23 cellular contexts compared by ENCODE assay signal in genomic region chr3:111976254-111976653, GRCh38. TPM values are rescaled to one million over a fixed set of nuclear protein-coding genes. Genes with fewer than 3 reads are reported as not detected.
DNase-seq lines count a peak whose midpoint lies in the region; FAIRE-seq and TF ChIP-seq lines count a peak whose summit lies in the region.
"Had no signal": no experiment of that assay in that cellular context is flagged by ENCODE, and none has a peak within 500 bp of the region (broad histone marks: within the 10 kb centered on the region; RNA-seq: fewer than 3 reads in every experiment).

No MANE protein-coding gene starts in this region.

- H3K27ac ChIP-seq in epithelial cell of prostate, result peak overlapping the region; percentile 53
- H3K27ac ChIP-seq: BLaER1, GM23248, SK-N-MC had no signal

- TF ChIP-seq CTCF in D721Med (IDR thresholded peaks at IDR 0.05; ENCODE audit: insufficient read depth, missing control alignments) (no peak), glutamatergic neuron (IDR thresholded peaks at IDR 0.05; ENCODE audit: partially characterized antibody, unreplicated experiment) (no peak)

- CTCF ChIA-PET in activated CD4-positive, alpha-beta memory T cell treated with anti-CD3 and anti-CD28 coated beads, Interleukin-2, amount 10 ng/mL, durations not matched to agents 7 days and 5 days (lab: Charles Lee), result interaction anchor here (1.4 kb wide), 1 partner anchor 8 kb away, joined by 4 read pairs; no protein-coding TSS in a partner anchor

- no peak overlapping the region for H3K27ac Mint-ChIP-seq in activated CD4-positive, alpha-beta memory T cell treated with anti-CD3 and anti-CD28 coated beads, Interleukin-2, amount 10 ng/mL, durations not matched to agents 7 days and 5 days
- H3K27ac Mint-ChIP-seq in glutamatergic neuron (ENCODE audit: unreplicated experiment), result no peak overlapping the region
- H3K27ac Mint-ChIP-seq: CD4-positive, alpha-beta T cell had no signal

- DNase-seq in D721Med (ENCODE audit: insufficient read length, low spot score) (no peak), DMS53 treated with DMSO at 0.1 percent for 48 hours (lab: John Stamatoyannopoulos, UW; ENCODE audit: unreplicated experiment) (peak; percentile 72), NCI-H345 (lab: John Stamatoyannopoulos, UW) (peak; percentile 42), epithelial cell of prostate (ENCODE audit: low read depth, low spot score) (no peak), glutamatergic neuron (no peak), NCI-H2171 treated with DMSO at 0.1 percent for 48 hours (lab: John Stamatoyannopoulos, UW) (no peak)
- DNase-seq in activated CD4-positive, alpha-beta memory T cell treated with anti-CD3 and anti-CD28 coated beads, Interleukin-2, amount 10 ng/mL, durations not matched to agents 7 days and 5 days, result no peak
- DNase-seq: ACHN; CD4-positive, alpha-beta T cell; COR-L47; GM23248; NCI-H187 treated with DMSO at 0.1 percent for 48 hours; NCI-H524; NCI-H82; OCI-M1; Right ventricle myocardium superior; T-helper 2 cell had no signal

- no peaks in the 10 kb centered on the region for H3K9me3 Mint-ChIP-seq in activated CD4-positive, alpha-beta memory T cell treated with anti-CD3 and anti-CD28 coated beads, Interleukin-2, amount 10 ng/mL, durations not matched to agents 7 days and 5 days
- H3K9me3 Mint-ChIP-seq in glutamatergic neuron (ENCODE audit: unreplicated experiment), result no peaks in the 10 kb centered on the region
- H3K9me3 Mint-ChIP-seq: CD4-positive, alpha-beta T cell; IgD-negative memory B cell had no signal

- H3K27me3 Mint-ChIP-seq in activated CD4-positive, alpha-beta memory T cell treated with anti-CD3 and anti-CD28 coated beads, Interleukin-2, amount 10 ng/mL, durations not matched to agents 7 days and 5 days, result no peaks in the 10 kb centered on the region
- no peaks in the 10 kb centered on the region for H3K27me3 Mint-ChIP-seq in glutamatergic neuron (ENCODE audit: unreplicated experiment)
- H3K27me3 Mint-ChIP-seq: CD4-positive, alpha-beta T cell had no signal

- peaks cover 22% of the 10 kb centered on the region for H3K4me1 Mint-ChIP-seq in activated CD4-positive, alpha-beta memory T cell treated with anti-CD3 and anti-CD28 coated beads, Interleukin-2, amount 10 ng/mL, durations not matched to agents 7 days and 5 days
- peaks cover 5% of the 10 kb centered on the region for H3K4me1 Mint-ChIP-seq in glutamatergic neuron (ENCODE audit: low read depth, unreplicated experiment)

- POLR2A ChIA-PET in activated CD4-positive, alpha-beta memory T cell treated with anti-CD3 and anti-CD28 coated beads, Interleukin-2, amount 10 ng/mL, durations not matched to agents 7 days and 5 days (lab: Charles Lee), result no interaction called here

- no peak overlapping the region for H3K4me3 Mint-ChIP-seq in activated CD4-positive, alpha-beta memory T cell treated with anti-CD3 and anti-CD28 coated beads, Interleukin-2, amount 10 ng/mL, durations not matched to agents 7 days and 5 days
- no peak overlapping the region for H3K4me3 Mint-ChIP-seq in glutamatergic neuron (ENCODE audit: unreplicated experiment)

- FAIRE-seq in D721Med (lab: Jason Lieb, UNC), result peak; percentile 32
- FAIRE-seq: G401.6, GM12892 had no signal

- H3K36me3 Mint-ChIP-seq in activated CD4-positive, alpha-beta memory T cell treated with anti-CD3 and anti-CD28 coated beads, Interleukin-2, amount 10 ng/mL, durations not matched to agents 7 days and 5 days (ENCODE audit: low read depth), result peaks cover 6% of the 10 kb centered on the region
- no peaks in the 10 kb centered on the region for H3K36me3 Mint-ChIP-seq in glutamatergic neuron (ENCODE audit: unreplicated experiment)
- H3K36me3 Mint-ChIP-seq: IgD-negative memory B cell had no signal

RNA-seq across cellular contexts. Expression of gene ABHD10, which starts 2.6 kb away (rescaled TPM):
- total RNA-seq in activated CD4-positive, alpha-beta memory T cell treated with anti-CD3 and anti-CD28 coated beads, Interleukin-2, amount 10 ng/mL, durations not matched to agents 7 days and 5 days, result 10 to 100 TPM; 40.4 to 44.7 TPM
- 35.9 TPM for total RNA-seq in glutamatergic neuron (ENCODE audit: unreplicated experiment)

RNA-seq across cellular contexts. Expression of gene TAGLN3, which starts 22.5 kb away (rescaled TPM):
- total RNA-seq in activated CD4-positive, alpha-beta memory T cell treated with anti-CD3 and anti-CD28 coated beads, Interleukin-2, amount 10 ng/mL, durations not matched to agents 7 days and 5 days, result under 1 TPM in 1 of 2 experiments, not detected in 1; 0.18 TPM
- total RNA-seq in glutamatergic neuron (ENCODE audit: unreplicated experiment), result 819 TPM
- total RNA-seq: GM23248, Right ventricle myocardium superior had no signal

RNA-seq across cellular contexts. Expression of gene TMPRSS7, which starts 58.3 kb away (rescaled TPM):
- not detected for total RNA-seq in activated CD4-positive, alpha-beta memory T cell treated with anti-CD3 and anti-CD28 coated beads, Interleukin-2, amount 10 ng/mL, durations not matched to agents 7 days and 5 days
- total RNA-seq in glutamatergic neuron (ENCODE audit: unreplicated experiment), result not detected
- total RNA-seq: Daoy, GM23248, Right ventricle myocardium superior had no signal

Comparison
In these comparisons a context has a peak if more than half of its experiments do, and no peak if none do; other contexts are left out.
1. DNase-seq: peak in DMS53 treated with DMSO at 0.1 percent for 48 hours (single experiment) and NCI-H345 (single experiment); none in D721Med (single experiment), epithelial cell of prostate (single experiment), activated CD4-positive, alpha-beta memory T cell treated with anti-CD3 and anti-CD28 coated beads, Interleukin-2, amount 10 ng/mL, durations not matched to agents 7 days and 5 days (single experiment), glutamatergic neuron (single experiment) and NCI-H2171 treated with DMSO at 0.1 percent for 48 hours (single experiment).
2. RNA of gene TAGLN3, which starts 22.5 kb away (total RNA-seq): 819 TPM in glutamatergic neuron (single experiment); 0.18 TPM in activated CD4-positive, alpha-beta memory T cell treated with anti-CD3 and anti-CD28 coated beads, Interleukin-2, amount 10 ng/mL, durations not matched to agents 7 days and 5 days; every median in the first group is over 100 times any median in the second.